Comparison of ENCODE assay signal across 23 cellular contexts in genomic region chr7:45482451-45482850, GRCh38.
"Had no signal": no experiment of that assay in that cellular context is flagged by ENCODE, and none has a peak within 500 bp of the region (broad histone marks: within the 10 kb centered on the region; RNA-seq: fewer than 3 reads in every experiment).

No MANE protein-coding gene starts in this region.

- DNase-seq: cortex of kidney; dorsolateral prefrontal cortex; effector CD8-positive, alpha-beta T cell; gastrocnemius medialis; heart right ventricle; hypothalamus; kidney glomerular epithelial cell; mammary epithelial cell; mucosa of descending colon; naive thymus-derived CD8-positive, alpha-beta T cell; posterior cingulate gyrus; sigmoid colon; small intestine; stimulated activated CD4-positive, alpha-beta T cell treated with anti-CD3 and anti-CD28 coated beads, Interleukin-12 subunit alpha, Interleukin-12 subunit beta, amount 100 ng/mL, for 4 hours; stimulated activated CD8-positive, alpha-beta memory T cell treated with anti-CD3 and anti-CD28 coated beads, Interleukin-4, amount 100 ng/mL, for 48 hours; stimulated activated naive CD8-positive, alpha-beta T cell treated with anti-CD3 and anti-CD28 coated beads, Interleukin-15, Interleukin-2, amounts not matched to agents 100 U/mL and 50 U/mL, for 24 hours; thyroid gland; upper lobe of left lung had no signal

- H3K9me3 Mint-ChIP-seq: stimulated activated effector memory CD8-positive, alpha-beta T cell treated with anti-CD3 and anti-CD28 coated beads, Interleukin-12 subunit alpha, Interleukin-12 subunit beta, amount 100 ng/mL, for 72 hours had no signal

- H3K4me1 Mint-ChIP-seq: naive thymus-derived CD8-positive, alpha-beta T cell; stimulated activated effector memory CD8-positive, alpha-beta T cell treated with anti-CD3 and anti-CD28 coated beads, Interleukin-12 subunit alpha, Interleukin-12 subunit beta, amount 100 ng/mL, for 72 hours had no signal

- H3K27ac Mint-ChIP-seq: naive thymus-derived CD8-positive, alpha-beta T cell; stimulated activated effector memory CD8-positive, alpha-beta T cell treated with anti-CD3 and anti-CD28 coated beads, Interleukin-12 subunit alpha, Interleukin-12 subunit beta, amount 100 ng/mL, for 72 hours had no signal

- H3K9me3 ChIP-seq: gastrocnemius medialis, heart right ventricle, mucosa of descending colon, right atrium auricular region, sigmoid colon, suprapubic skin, thyroid gland, upper lobe of left lung, vagina had no signal

- ATAC-seq: gastrocnemius medialis; heart right ventricle; left lobe of liver; mucosa of descending colon; naive thymus-derived CD8-positive, alpha-beta T cell; stimulated activated effector memory CD8-positive, alpha-beta T cell treated with anti-CD3 and anti-CD28 coated beads, Interleukin-12 subunit alpha, Interleukin-12 subunit beta, amount 100 ng/mL, for 72 hours; stimulated activated naive CD8-positive, alpha-beta T cell treated with anti-CD3 and anti-CD28 coated beads, Interleukin-15, Interleukin-2, amounts not matched to agents 100 U/mL and 50 U/mL, for 24 hours had no signal

- H3K4me3 Mint-ChIP-seq: naive thymus-derived CD8-positive, alpha-beta T cell; stimulated activated effector memory CD8-positive, alpha-beta T cell treated with anti-CD3 and anti-CD28 coated beads, Interleukin-12 subunit alpha, Interleukin-12 subunit beta, amount 100 ng/mL, for 72 hours had no signal

- H3K4me1 ChIP-seq: gastrocnemius medialis, heart right ventricle, right atrium auricular region, sigmoid colon, suprapubic skin, thyroid gland, upper lobe of left lung, vagina had no signal

- H3K27ac ChIP-seq: dorsolateral prefrontal cortex, gastrocnemius medialis, heart right ventricle, right atrium auricular region, sigmoid colon, suprapubic skin, thyroid gland, upper lobe of left lung, vagina had no signal

- H3K27me3 ChIP-seq: dorsolateral prefrontal cortex, gastrocnemius medialis, heart right ventricle, right atrium auricular region, sigmoid colon, suprapubic skin, thyroid gland, upper lobe of left lung, vagina had no signal

- H3K4me3 ChIP-seq: dorsolateral prefrontal cortex, gastrocnemius medialis, heart right ventricle, mucosa of descending colon, right atrium auricular region, sigmoid colon, suprapubic skin, thyroid gland, upper lobe of left lung, vagina had no signal

- H3K36me3 Mint-ChIP-seq: naive thymus-derived CD8-positive, alpha-beta T cell; stimulated activated effector memory CD8-positive, alpha-beta T cell treated with anti-CD3 and anti-CD28 coated beads, Interleukin-12 subunit alpha, Interleukin-12 subunit beta, amount 100 ng/mL, for 72 hours had no signal
